21 cellular contexts compared by ENCODE assay signal in genomic region chr18:12531747-12532146, GRCh38.
A peak's percentile ranks its signal among the peaks of the same experiment; 100 is the strongest.
DNase-seq lines count a peak whose midpoint lies in the region; ATAC-seq and TF ChIP-seq lines count a peak whose summit lies in the region.
"Had no signal": no experiment of that assay in that cellular context is flagged by ENCODE, and none has a peak within 500 bp of the region (broad histone marks: within the 10 kb centered on the region; RNA-seq: fewer than 3 reads in every experiment).

No MANE protein-coding gene starts in this region.

- intact Hi-C loops in MCF 10A (cut with micrococcal nuclease) (no loop called here), mammary epithelial cell (cut with micrococcal nuclease) (loop anchor here (2.0 kb wide), 1 partner anchor 141 kb away; no protein-coding TSS in a partner anchor)

- no peak overlapping the region for H3K27ac Mint-ChIP-seq in MCF 10A (ENCODE audit: low read depth, unreplicated experiment)
- no peak overlapping the region for H3K27ac Mint-ChIP-seq in type B pancreatic cell
- H3K27ac Mint-ChIP-seq: activated CD4-positive, alpha-beta T cell treated with anti-CD3 and anti-CD28 coated beads for 36 hours; activated naive CD4-positive, alpha-beta T cell treated with anti-CD3 and anti-CD28 coated beads, Interleukin-2, amount 50 U/mL, for 72 hours; naive thymus-derived CD8-positive, alpha-beta T cell; progenitor cell of endocrine pancreas; stimulated activated naive B cell treated with anti-CD40 and anti-IgM and Interleukin-4, amounts not matched to agents 10 μg/mL and 1 μg/mL and 100 μg/mL, for 72 hours had no signal

- DNase-seq in MCF 10A (ENCODE audit: unreplicated experiment): peak; percentile 30
- DNase-seq in mammary epithelial cell: no peak
- peak; percentile 31 to 79 for DNase-seq in NCI-H524 (lab: John Stamatoyannopoulos, UW)
- DNase-seq in choroid plexus epithelial cell (ENCODE audit: low read depth): peak; percentile 31
- no peak for DNase-seq in type B pancreatic cell (ENCODE audit: extremely low spot score, unreplicated experiment)
- DNase-seq in AG08395 (ENCODE audit: low spot score): no peak
- no peak for DNase-seq in activated T-cell treated with anti-CD3 and anti-CD28 coated beads, Interleukin-2, amount 50 U/mL, for 4 hours
- no peak for DNase-seq in central memory CD4-positive, alpha-beta T cell
- DNase-seq: activated CD4-positive, alpha-beta T cell treated with anti-CD3 and anti-CD28 coated beads for 36 hours; activated T-cell treated with anti-CD3 and anti-CD28 coated beads for 4 hours; effector CD4-positive, alpha-beta T cell; foreskin melanocyte; lower lobe of right lung; naive thymus-derived CD8-positive, alpha-beta T cell; NCI-H187; SHP77 treated with DMSO at 0.1 percent for 48 hours; stimulated activated naive B cell treated with anti-CD40 and anti-IgM and Interleukin-4, amounts not matched to agents 10 μg/mL and 1 μg/mL and 100 μg/mL, for 72 hours; upper lobe of right lung had no signal

- no peak overlapping the region for H3K27ac ChIP-seq in mammary epithelial cell (ENCODE audit: insufficient read depth, low read depth, low read length)
- H3K27ac ChIP-seq: breast epithelium, lower lobe of right lung, upper lobe of right lung had no signal

- H3K27me3 ChIP-seq in mammary epithelial cell (ENCODE audit: insufficient read depth, low read length): no peaks in the 10 kb centered on the region
- H3K27me3 ChIP-seq: breast epithelium, upper lobe of right lung had no signal

- H3K9me3 Mint-ChIP-seq in MCF 10A (ENCODE audit: unreplicated experiment) (no peaks in the 10 kb centered on the region), type B pancreatic cell (no peaks in the 10 kb centered on the region)
- no peaks in the 10 kb centered on the region for H3K9me3 Mint-ChIP-seq in activated T-cell treated with anti-CD3 and anti-CD28 coated beads, Interleukin-2, amount 50 U/mL, for 4 hours
- H3K9me3 Mint-ChIP-seq: activated naive CD4-positive, alpha-beta T cell treated with anti-CD3 and anti-CD28 coated beads, Interleukin-2, amount 50 U/mL, for 72 hours; naive thymus-derived CD8-positive, alpha-beta T cell; stimulated activated naive B cell treated with anti-CD40 and anti-IgM and Interleukin-4, amounts not matched to agents 10 μg/mL and 1 μg/mL and 100 μg/mL, for 72 hours had no signal

- peaks cover 15% of the 10 kb centered on the region for H3K79me2 ChIP-seq in mammary epithelial cell (ENCODE audit: insufficient read depth, low read length)

- CTCF ChIA-PET in MCF 10A (lab: Yijun Ruan, JAX) (interaction anchor here (1.0 kb wide), 1 partner anchor 17 kb away, joined by 3 read pairs; no protein-coding TSS in a partner anchor), mammary epithelial cell (lab: Charles Lee; ENCODE audit: low non-redundant PET) (no interaction called here)

- H3K4me3 ChIP-seq in mammary epithelial cell (replicated peaks in 1 of 3; ENCODE audit: insufficient read depth in 1 of 3, low read depth in 2 of 3, low read length in 3 of 3): no peak overlapping the region
- H3K4me3 ChIP-seq in choroid plexus epithelial cell (ENCODE audit: low read depth, low read length): no peak overlapping the region
- H3K4me3 ChIP-seq: breast epithelium, lower lobe of right lung, upper lobe of right lung had no signal

- H3K4me3 Mint-ChIP-seq in MCF 10A (ENCODE audit: unreplicated experiment) (no peak overlapping the region), type B pancreatic cell (no peak overlapping the region)
- no peak overlapping the region for H3K4me3 Mint-ChIP-seq in activated T-cell treated with anti-CD3 and anti-CD28 coated beads, Interleukin-2, amount 50 U/mL, for 4 hours
- H3K4me3 Mint-ChIP-seq: activated CD4-positive, alpha-beta T cell treated with anti-CD3 and anti-CD28 coated beads for 36 hours; naive thymus-derived CD8-positive, alpha-beta T cell; stimulated activated naive B cell treated with anti-CD40 and anti-IgM and Interleukin-4, amounts not matched to agents 10 μg/mL and 1 μg/mL and 100 μg/mL, for 72 hours had no signal

- peaks cover 1% of the 10 kb centered on the region for H3K36me3 ChIP-seq in mammary epithelial cell (ENCODE audit: insufficient read depth, low read length)
- H3K36me3 ChIP-seq: breast epithelium, lower lobe of right lung, upper lobe of right lung had no signal

- TF ChIP-seq CTCF in MCF 10A (IDR thresholded peaks at IDR 0.05; ENCODE audit: unreplicated experiment): no peak
- peak in 1 of 2 donors; percentile 32 for TF ChIP-seq CTCF in mammary epithelial cell (conservative IDR thresholded peaks at IDR 0.05 in 1 of 2, IDR thresholded peaks at IDR 0.05 in 1 of 2; ENCODE audit: extremely low read depth in 1 of 2, insufficient read depth in 1 of 2, low read depth in 1 of 2, low read length in 2 of 2)
- TF ChIP-seq CTCF in choroid plexus epithelial cell (conservative IDR thresholded peaks at IDR 0.05; ENCODE audit: low read depth, low read length): peak; percentile 48
- TF ChIP-seq CTCF in type B pancreatic cell (conservative IDR thresholded peaks at IDR 0.05): peak; percentile 27

- no peaks in the 10 kb centered on the region for H3K27me3 Mint-ChIP-seq in MCF 10A (ENCODE audit: insufficient read depth, unreplicated experiment)
- H3K27me3 Mint-ChIP-seq in type B pancreatic cell: no peaks in the 10 kb centered on the region
- no peaks in the 10 kb centered on the region for H3K27me3 Mint-ChIP-seq in activated T-cell treated with anti-CD3 and anti-CD28 coated beads, Interleukin-2, amount 50 U/mL, for 4 hours (ENCODE audit: low read depth)
- H3K27me3 Mint-ChIP-seq: activated CD4-positive, alpha-beta T cell treated with anti-CD3 and anti-CD28 coated beads for 36 hours; progenitor cell of endocrine pancreas had no signal

- WGBS in mammary epithelial cell (ENCODE audit: low coverage, missing lambda C conversion rate): 0% methylated on average over 1 of the region's 1 CpG

- peaks cover 7% of the 10 kb centered on the region for H3K36me3 Mint-ChIP-seq in MCF 10A (ENCODE audit: insufficient read depth, unreplicated experiment)
- H3K36me3 Mint-ChIP-seq in type B pancreatic cell: peaks cover 10% of the 10 kb centered on the region
- H3K36me3 Mint-ChIP-seq in activated T-cell treated with anti-CD3 and anti-CD28 coated beads, Interleukin-2, amount 50 U/mL, for 4 hours (ENCODE audit: insufficient read depth): no peaks in the 10 kb centered on the region
- H3K36me3 Mint-ChIP-seq: activated naive CD4-positive, alpha-beta T cell treated with anti-CD3 and anti-CD28 coated beads, Interleukin-2, amount 50 U/mL, for 72 hours; naive thymus-derived CD8-positive, alpha-beta T cell; stimulated activated naive B cell treated with anti-CD40 and anti-IgM and Interleukin-4, amounts not matched to agents 10 μg/mL and 1 μg/mL and 100 μg/mL, for 72 hours had no signal

- in situ Hi-C loops in mammary epithelial cell (cut with MboI; ENCODE audit: low sequenced_read_pairs in 2 of 2): no loop called here

- H4K20me1 ChIP-seq in mammary epithelial cell (ENCODE audit: insufficient read depth, low read length): no peaks in the 10 kb centered on the region

- dilution Hi-C loops in mammary epithelial cell (cut with HindIII; ENCODE audit: low sequenced_read_pairs): loop anchor here (10.0 kb wide), 1 partner anchor 73 kb away; no protein-coding TSS in a partner anchor

- peaks cover 6% of the 10 kb centered on the region for H3K4me1 ChIP-seq in mammary epithelial cell (ENCODE audit: insufficient read depth, low read length)
- H3K4me1 ChIP-seq: breast epithelium, lower lobe of right lung, upper lobe of right lung had no signal

- H3K4me1 Mint-ChIP-seq in MCF 10A (ENCODE audit: insufficient read depth, unreplicated experiment): peaks cover 12% of the 10 kb centered on the region
- peaks cover 6% of the 10 kb centered on the region for H3K4me1 Mint-ChIP-seq in type B pancreatic cell (ENCODE audit: unreplicated experiment)
- H3K4me1 Mint-ChIP-seq in activated T-cell treated with anti-CD3 and anti-CD28 coated beads, Interleukin-2, amount 50 U/mL, for 4 hours (ENCODE audit: low read depth): no peaks in the 10 kb centered on the region
- H3K4me1 Mint-ChIP-seq: activated CD4-positive, alpha-beta T cell treated with anti-CD3 and anti-CD28 coated beads for 36 hours; naive thymus-derived CD8-positive, alpha-beta T cell; stimulated activated naive B cell treated with anti-CD40 and anti-IgM and Interleukin-4, amounts not matched to agents 10 μg/mL and 1 μg/mL and 100 μg/mL, for 72 hours had no signal

- H3K9ac ChIP-seq in mammary epithelial cell (ENCODE audit: insufficient read depth, low read length): no peak overlapping the region

- no peak for ATAC-seq in activated T-cell treated with anti-CD3 and anti-CD28 coated beads, Interleukin-2, amount 50 U/mL, for 4 hours
- ATAC-seq: activated CD4-positive, alpha-beta T cell treated with anti-CD3 and anti-CD28 coated beads for 36 hours; activated naive CD4-positive, alpha-beta T cell treated with anti-CD3 and anti-CD28 coated beads, Interleukin-2, amount 50 U/mL, for 72 hours; lower lobe of right lung; naive thymus-derived CD8-positive, alpha-beta T cell; stimulated activated naive B cell treated with anti-CD40 and anti-IgM and Interleukin-4, amounts not matched to agents 10 μg/mL and 1 μg/mL and 100 μg/mL, for 72 hours; upper lobe of right lung had no signal

- H3K4me2 ChIP-seq in mammary epithelial cell (ENCODE audit: insufficient read depth, low read depth, low read length): no peak overlapping the region

- no peak overlapping the region for H2AFZ ChIP-seq in mammary epithelial cell (ENCODE audit: low read depth, low read length)

- BruUV-seq in MCF 10A (replicated peaks; lab: Mats Ljungman, UMichigan) (no TSS peak), mammary epithelial cell (replicated peaks; lab: Mats Ljungman, UMichigan) (no TSS peak)

- POLR2A ChIA-PET in MCF 10A (lab: Yijun Ruan, JAX): interaction anchor here (0.7 to 1.1 kb wide), 2 partner anchors 12 to 36 kb away, joined by 3 to 4 read pairs; no protein-coding TSS in a partner anchor

- no peaks in the 10 kb centered on the region for H3K9me3 ChIP-seq in mammary epithelial cell (replicated peaks; ENCODE audit: insufficient read depth, low read length)
- H3K9me3 ChIP-seq: breast epithelium, lower lobe of right lung, upper lobe of right lung had no signal

Comparison
In these comparisons a context has a peak if more than half of its experiments do, and no peak if none do; other contexts are left out.
1. DNase-seq: peak in MCF 10A (single experiment), NCI-H524 (2 of 2) and choroid plexus epithelial cell (single experiment); none in mammary epithelial cell (single experiment), type B pancreatic cell (single experiment), AG08395 (single experiment), activated T-cell treated with anti-CD3 and anti-CD28 coated beads, Interleukin-2, amount 50 U/mL, for 4 hours (single experiment) and central memory CD4-positive, alpha-beta T cell (single experiment).